17 cellular contexts compared by ENCODE assay signal in genomic region chr14:103501041-103501870, GRCh38. TPM values are rescaled to one million over a fixed set of nuclear protein-coding genes. Genes with fewer than 3 reads are reported as not detected.
DNase-seq lines count a peak whose midpoint lies in the region; ATAC-seq and TF ChIP-seq lines count a peak whose summit lies in the region.
"Had no signal": no experiment of that assay in that cellular context is flagged by ENCODE, and none has a peak within 500 bp of the region (broad histone marks: within the 10 kb centered on the region; RNA-seq: fewer than 3 reads in every experiment).

No MANE protein-coding gene starts in this region.

- POLR2A ChIA-PET in CD8-positive, alpha-beta memory T cell (lab: Charles Lee): interaction anchor here (0.9 kb wide), 1 partner anchor 29 kb away, joined by 3 read pairs; no protein-coding TSS in a partner anchor

- no peak for DNase-seq in activated T-cell treated with anti-CD3 and anti-CD28 coated beads, Interleukin-2, amount 50 U/mL, for 24 hours
- no peak for DNase-seq in activated T-cell treated with anti-CD3 and anti-CD28 coated beads for 4 hours
- DNase-seq in left lobe of liver (ENCODE audit: low spot score): peak; percentile 41
- no peak for DNase-seq in CD8-positive, alpha-beta memory T cell
- no peak for DNase-seq in activated T-helper 1 cell treated with anti-CD3 and anti-CD28 coated beads, Interleukin-12 subunit alpha, Interleukin-12 subunit beta, Interleukin-2, Interleukin-4 antibody, amounts not matched to agents 30 ng/mL and 10 ng/mL and 1 ng/mL, durations not matched to agents 14 hours and 24 hours and 36 hours (ENCODE audit: low spot score)
- no peak for DNase-seq in iPS-NIHi7 (ENCODE audit: extremely low spot score)
- DNase-seq: activated CD4-positive, alpha-beta memory T cell treated with anti-CD3 and anti-CD28 coated beads for 36 hours; activated gamma-delta T cell; COR-L47; effector CD8-positive, alpha-beta T cell; NCI-H1105 treated with DMSO at 0.1 percent for 48 hours; NCI-H446; nucleus accumbens had no signal

- no peak overlapping the region for H3K4me3 ChIP-seq in stomach smooth muscle (ENCODE audit: low read length in 2 of 2)
- H3K4me3 ChIP-seq in CD8-positive, alpha-beta memory T cell (ENCODE audit: low read length): no peak overlapping the region
- H3K4me3 ChIP-seq: SJSA1 had no signal

- peak overlapping the region; percentile 55 to 59 for H3K9ac ChIP-seq in stomach smooth muscle (ENCODE audit: low read length in 2 of 2)

- CTCF ChIA-PET in CD8-positive, alpha-beta memory T cell (lab: Charles Lee): interaction anchor here (5.9 kb wide), 1 partner anchor 17 kb away, joined by 20 read pairs; no protein-coding TSS in a partner anchor

- intact Hi-C loops in activated T-helper 1 cell treated with anti-CD3 and anti-CD28 coated beads, Interleukin-12 subunit alpha, Interleukin-12 subunit beta, Interleukin-2, Interleukin-4 antibody, amounts not matched to agents 30 ng/mL and 10 ng/mL and 1 ng/mL, durations not matched to agents 14 hours and 24 hours and 36 hours (cut with micrococcal nuclease): loop anchor here (5.0 kb wide), 1 partner anchor 164 kb away; no protein-coding TSS in a partner anchor

- peaks cover 38 to 48% of the 10 kb centered on the region in 2 donors for H3K36me3 ChIP-seq in stomach smooth muscle (ENCODE audit: control insufficient read depth in 2 of 2, insufficient read depth in 2 of 2, low read length in 2 of 2)
- H3K36me3 ChIP-seq in CD8-positive, alpha-beta memory T cell (ENCODE audit: insufficient read depth, low read length): peaks cover 47% of the 10 kb centered on the region

- H3K4me1 ChIP-seq in stomach smooth muscle (ENCODE audit: control insufficient read depth, insufficient read depth, low read length): peaks cover 7% of the 10 kb centered on the region
- H3K4me1 ChIP-seq in CD8-positive, alpha-beta memory T cell (ENCODE audit: insufficient read depth, low read length): peaks cover 4% of the 10 kb centered on the region
- H3K4me1 ChIP-seq: SJSA1 had no signal

- no peaks in the 10 kb centered on the region for H3K9me3 ChIP-seq in stomach smooth muscle (ENCODE audit: control insufficient read depth in 2 of 2, low read length in 2 of 2)
- no peaks in the 10 kb centered on the region for H3K9me3 ChIP-seq in CD8-positive, alpha-beta memory T cell (ENCODE audit: low read length)
- H3K9me3 ChIP-seq: SJSA1 had no signal

- TF ChIP-seq CTCF in VCaP (conservative IDR thresholded peaks at IDR 0.05): no peak

- no peaks in the 10 kb centered on the region for H3K9me3 Mint-ChIP-seq in activated T-cell treated with anti-CD3 and anti-CD28 coated beads, Interleukin-2, amount 50 U/mL, for 24 hours
- no peaks in the 10 kb centered on the region for H3K9me3 Mint-ChIP-seq in CD8-positive, alpha-beta memory T cell
- no peaks in the 10 kb centered on the region for H3K9me3 Mint-ChIP-seq in activated T-helper 1 cell treated with anti-CD3 and anti-CD28 coated beads, Interleukin-12 subunit alpha, Interleukin-12 subunit beta, Interleukin-2, Interleukin-4 antibody, amounts not matched to agents 30 ng/mL and 10 ng/mL and 1 ng/mL, durations not matched to agents 14 hours and 24 hours and 36 hours
- H3K9me3 Mint-ChIP-seq: activated CD4-positive, alpha-beta memory T cell treated with anti-CD3 and anti-CD28 coated beads for 36 hours; memory B cell had no signal

- no peaks in the 10 kb centered on the region for H3K27me3 Mint-ChIP-seq in activated T-cell treated with anti-CD3 and anti-CD28 coated beads, Interleukin-2, amount 50 U/mL, for 24 hours
- no peaks in the 10 kb centered on the region for H3K27me3 Mint-ChIP-seq in CD8-positive, alpha-beta memory T cell
- H3K27me3 Mint-ChIP-seq in activated T-helper 1 cell treated with anti-CD3 and anti-CD28 coated beads, Interleukin-12 subunit alpha, Interleukin-12 subunit beta, Interleukin-2, Interleukin-4 antibody, amounts not matched to agents 30 ng/mL and 10 ng/mL and 1 ng/mL, durations not matched to agents 14 hours and 24 hours and 36 hours (ENCODE audit: insufficient read depth): no peaks in the 10 kb centered on the region
- H3K27me3 Mint-ChIP-seq: activated CD4-positive, alpha-beta memory T cell treated with anti-CD3 and anti-CD28 coated beads for 36 hours; memory B cell had no signal

- no peaks in the 10 kb centered on the region for H3K27me3 ChIP-seq in stomach smooth muscle (ENCODE audit: control insufficient read depth in 1 of 2, insufficient read depth in 2 of 2, low read length in 2 of 2)
- no peaks in the 10 kb centered on the region for H3K27me3 ChIP-seq in CD8-positive, alpha-beta memory T cell (ENCODE audit: insufficient read depth, low read length, poor library complexity, severe bottlenecking)
- H3K27me3 ChIP-seq: SJSA1 had no signal

- peaks cover 82% of the 10 kb centered on the region for H3K36me3 Mint-ChIP-seq in activated T-cell treated with anti-CD3 and anti-CD28 coated beads, Interleukin-2, amount 50 U/mL, for 24 hours (ENCODE audit: low read depth)
- peaks cover 0 to 69% (median 17%) of the 10 kb centered on the region in 3 donors for H3K36me3 Mint-ChIP-seq in CD8-positive, alpha-beta memory T cell
- H3K36me3 Mint-ChIP-seq in activated T-helper 1 cell treated with anti-CD3 and anti-CD28 coated beads, Interleukin-12 subunit alpha, Interleukin-12 subunit beta, Interleukin-2, Interleukin-4 antibody, amounts not matched to agents 30 ng/mL and 10 ng/mL and 1 ng/mL, durations not matched to agents 14 hours and 24 hours and 36 hours (ENCODE audit: low read depth): peaks cover 27% of the 10 kb centered on the region

- H3K27ac Mint-ChIP-seq in activated T-cell treated with anti-CD3 and anti-CD28 coated beads, Interleukin-2, amount 50 U/mL, for 24 hours: peak overlapping the region; percentile 12
- H3K27ac Mint-ChIP-seq in CD8-positive, alpha-beta memory T cell: peak overlapping the region in 2 of 8 donors; percentile 28 to 82
- H3K27ac Mint-ChIP-seq in activated T-helper 1 cell treated with anti-CD3 and anti-CD28 coated beads, Interleukin-12 subunit alpha, Interleukin-12 subunit beta, Interleukin-2, Interleukin-4 antibody, amounts not matched to agents 30 ng/mL and 10 ng/mL and 1 ng/mL, durations not matched to agents 14 hours and 24 hours and 36 hours: no peak overlapping the region
- H3K27ac Mint-ChIP-seq: activated CD4-positive, alpha-beta memory T cell treated with anti-CD3 and anti-CD28 coated beads for 36 hours; memory B cell had no signal

- H3K4me1 Mint-ChIP-seq in activated T-cell treated with anti-CD3 and anti-CD28 coated beads, Interleukin-2, amount 50 U/mL, for 24 hours (ENCODE audit: low read depth): peaks cover 20% of the 10 kb centered on the region
- H3K4me1 Mint-ChIP-seq in CD8-positive, alpha-beta memory T cell: peaks cover 8 to 14% (median 9%) of the 10 kb centered on the region in 3 donors
- H3K4me1 Mint-ChIP-seq in activated T-helper 1 cell treated with anti-CD3 and anti-CD28 coated beads, Interleukin-12 subunit alpha, Interleukin-12 subunit beta, Interleukin-2, Interleukin-4 antibody, amounts not matched to agents 30 ng/mL and 10 ng/mL and 1 ng/mL, durations not matched to agents 14 hours and 24 hours and 36 hours (ENCODE audit: low read depth): peaks cover 9% of the 10 kb centered on the region

- no peak for ATAC-seq in left lobe of liver

- H3K27ac ChIP-seq in VCaP (peak overlapping the region; percentile 59), stomach smooth muscle (ENCODE audit: low read length) (peak overlapping the region; percentile 73)
- H3K27ac ChIP-seq in CD8-positive, alpha-beta memory T cell (ENCODE audit: low read depth, low read length): no peak overlapping the region
- H3K27ac ChIP-seq: SJSA1 had no signal

- H3K4me3 Mint-ChIP-seq in activated T-cell treated with anti-CD3 and anti-CD28 coated beads, Interleukin-2, amount 50 U/mL, for 24 hours: no peak overlapping the region
- H3K4me3 Mint-ChIP-seq in CD8-positive, alpha-beta memory T cell: no peak overlapping the region
- H3K4me3 Mint-ChIP-seq in activated T-helper 1 cell treated with anti-CD3 and anti-CD28 coated beads, Interleukin-12 subunit alpha, Interleukin-12 subunit beta, Interleukin-2, Interleukin-4 antibody, amounts not matched to agents 30 ng/mL and 10 ng/mL and 1 ng/mL, durations not matched to agents 14 hours and 24 hours and 36 hours: no peak overlapping the region
- H3K4me3 Mint-ChIP-seq: activated CD4-positive, alpha-beta memory T cell treated with anti-CD3 and anti-CD28 coated beads for 36 hours; memory B cell had no signal

RNA-seq across cellular contexts. Expression of gene CKB, which starts 21.4 kb away (rescaled TPM):
- 10.2 TPM for total RNA-seq in left lobe of liver
- total RNA-seq in CD8-positive, alpha-beta memory T cell: 1 to 10 TPM; 1.5 to 2.7 TPM
- polyA plus RNA-seq in CD8-positive, alpha-beta memory T cell: 1.1 TPM
- 13.7 and 16.0 TPM in 2 replicates for total RNA-seq in activated T-helper 1 cell treated with anti-CD3 and anti-CD28 coated beads, Interleukin-12 subunit alpha, Interleukin-12 subunit beta, Interleukin-2, Interleukin-4 antibody, amounts not matched to agents 30 ng/mL and 10 ng/mL and 1 ng/mL, durations not matched to agents 14 hours and 24 hours and 36 hours

RNA-seq across cellular contexts. Expression of gene TRMT61A, which starts 27.7 kb away (rescaled TPM):
- total RNA-seq in left lobe of liver: 6.0 TPM
- 10 to 100 TPM; 28.4 to 29.5 TPM for total RNA-seq in CD8-positive, alpha-beta memory T cell
- 8.2 TPM for polyA plus RNA-seq in CD8-positive, alpha-beta memory T cell
- 23.4 and 23.7 TPM in 2 replicates for total RNA-seq in activated T-helper 1 cell treated with anti-CD3 and anti-CD28 coated beads, Interleukin-12 subunit alpha, Interleukin-12 subunit beta, Interleukin-2, Interleukin-4 antibody, amounts not matched to agents 30 ng/mL and 10 ng/mL and 1 ng/mL, durations not matched to agents 14 hours and 24 hours and 36 hours
